Comparison of ENCODE assay signal across 17 cellular contexts in the genomic region with DNA sequence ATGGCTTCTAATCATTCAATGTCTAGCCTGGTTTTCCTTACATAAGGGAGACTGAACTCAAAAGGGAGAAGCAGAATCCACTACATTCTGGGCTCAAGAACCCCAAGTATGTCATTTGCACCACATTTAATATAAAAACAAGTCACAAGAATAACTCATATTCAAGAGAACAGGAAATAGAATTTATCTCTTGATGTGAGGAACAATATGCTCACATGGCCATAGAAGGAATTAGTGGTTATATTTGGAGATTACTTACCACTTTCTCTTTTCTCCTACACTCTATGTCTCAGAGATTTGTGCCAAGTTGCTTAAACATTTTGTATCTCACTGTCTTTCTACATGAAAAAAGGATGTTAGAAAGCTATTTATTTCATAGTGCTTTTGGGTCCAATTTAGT.
DNase-seq lines count a peak whose midpoint lies in the region; FAIRE-seq and TF ChIP-seq lines count a peak whose summit lies in the region.
"Had no signal": no experiment of that assay in that cellular context is flagged by ENCODE, and none has a peak within 500 bp of the region (broad histone marks: within the 10 kb centered on the region; RNA-seq: fewer than 3 reads in every experiment).

No MANE protein-coding gene starts in this region.

- no peak overlapping the region for H3K4me3 ChIP-seq in A673 (ENCODE audit: low read depth, low read length, poor library complexity, severe bottlenecking)
- no peak overlapping the region for H3K4me3 ChIP-seq in astrocyte (ENCODE audit: insufficient read depth, low read depth, low read length)
- H3K4me3 ChIP-seq: GM23338 had no signal

- no peaks in the 10 kb centered on the region for H3K9me3 Mint-ChIP-seq in astrocyte (ENCODE audit: unreplicated experiment)
- H3K9me3 Mint-ChIP-seq: GM23338, H9 had no signal

- H4K20me1 ChIP-seq in astrocyte (ENCODE audit: insufficient read depth, low read length) = no peaks in the 10 kb centered on the region

- H3K4me2 ChIP-seq in astrocyte (ENCODE audit: low read length) = no peak overlapping the region
- H3K4me2 ChIP-seq: GM23338 had no signal

- intact Hi-C loops in A673 (cut with micrococcal nuclease; ENCODE audit: unreplicated experiment) = no loop called here

- H3K36me3 ChIP-seq in A673 (ENCODE audit: insufficient read depth, low read length, poor library complexity, severe bottlenecking) = no peaks in the 10 kb centered on the region
- no peaks in the 10 kb centered on the region for H3K36me3 ChIP-seq in astrocyte (ENCODE audit: insufficient read depth, low read length)

- no TSS peak for BruUV-seq in A673 (replicated peaks; lab: Mats Ljungman, UMichigan)

- POLR2A ChIA-PET in A673 (lab: Charles Lee; ENCODE audit: low non-redundant PET) = no interaction called here

- H3K79me2 ChIP-seq in astrocyte (ENCODE audit: insufficient read depth, low read length) = no peaks in the 10 kb centered on the region

- H3K4me3 Mint-ChIP-seq in astrocyte (ENCODE audit: unreplicated experiment) = no peak overlapping the region
- H3K4me3 Mint-ChIP-seq: CD4-positive, alpha-beta T cell; GM23338; H9 had no signal

- no peak for DNase-seq in A673 (ENCODE audit: low spot score)
- DNase-seq in astrocyte (ENCODE audit: low read depth) = no peak
- peak; percentile 55 for DNase-seq in inferior parietal cortex (ENCODE audit: extremely low spot score)
- DNase-seq in superior temporal gyrus (ENCODE audit: extremely low spot score) = peak; percentile 67
- DNase-seq in erythroblast (lab: John Stamatoyannopoulos, UW) = no peak
- no peak for DNase-seq in stimulated activated CD4-positive, alpha-beta T cell treated with anti-CD3 and anti-CD28 coated beads, Interleukin-12 subunit alpha, Interleukin-12 subunit beta, amount 100 ng/mL, for 4 hours
- no peak for DNase-seq in NCI-H1436 (lab: John Stamatoyannopoulos, UW)
- DNase-seq: 8988T; ACHN; C1 segment of cervical spinal cord; Calu3; CD4-positive, alpha-beta T cell; DMS 273 treated with DMSO at 0.1 percent for 48 hours; DMS79; H9 had no signal

- no peak overlapping the region for H2AFZ ChIP-seq in astrocyte (ENCODE audit: low read depth, low read length)

- H3K27ac Mint-ChIP-seq in astrocyte (ENCODE audit: unreplicated experiment) = peak overlapping the region; percentile 65
- H3K27ac Mint-ChIP-seq: CD4-positive, alpha-beta T cell had no signal

- H3K4me1 ChIP-seq in A673 (ENCODE audit: insufficient read depth, low read length, poor library complexity, severe bottlenecking) (no peaks in the 10 kb centered on the region), astrocyte (ENCODE audit: insufficient read depth, low read length) (no peaks in the 10 kb centered on the region)

- H3K27ac ChIP-seq in A673 (ENCODE audit: low read depth, low read length, poor library complexity, severe bottlenecking) (peak overlapping the region; percentile 20), astrocyte (ENCODE audit: low read depth, low read length) (no peak overlapping the region)

- TF ChIP-seq CTCF in A673 (conservative IDR thresholded peaks at IDR 0.05; ENCODE audit: low read depth, low read length) = no peak
- TF ChIP-seq CTCF in astrocyte (IDR thresholded peaks at IDR 0.05; ENCODE audit: insufficient read depth, low read depth, low read length) = no peak

- no peaks in the 10 kb centered on the region for H3K27me3 Mint-ChIP-seq in astrocyte (ENCODE audit: low read depth, unreplicated experiment)
- H3K27me3 Mint-ChIP-seq: CD4-positive, alpha-beta T cell had no signal

- no peaks in the 10 kb centered on the region for H3K4me1 Mint-ChIP-seq in astrocyte (ENCODE audit: low read depth, unreplicated experiment)

- CTCF ChIA-PET in A673 (lab: Charles Lee) = no interaction called here

- no peaks in the 10 kb centered on the region for H3K36me3 Mint-ChIP-seq in astrocyte (ENCODE audit: low read depth, unreplicated experiment)

- TF ChIP-seq POLR2A in erythroblast (IDR thresholded peaks at IDR 0.05; ENCODE audit: low read length) = no peak

- no peaks in the 10 kb centered on the region for H3K27me3 ChIP-seq in A673 (replicated peaks; ENCODE audit: insufficient read depth, low read depth, low read length, poor library complexity)
- H3K27me3 ChIP-seq in astrocyte (ENCODE audit: insufficient read depth, low read length) = no peaks in the 10 kb centered on the region

- H3K9ac ChIP-seq in astrocyte (ENCODE audit: low read length) = no peak overlapping the region

- H3K9me3 ChIP-seq in A673 (ENCODE audit: low read depth, low read length, poor library complexity, severe bottlenecking) (no peaks in the 10 kb centered on the region), astrocyte (ENCODE audit: insufficient read depth, low read depth, low read length) (no peaks in the 10 kb centered on the region)

- FAIRE-seq in astrocyte (lab: Jason Lieb, UNC) = no peak
- FAIRE-seq: GM12891 had no signal

Comparison
In these comparisons a context has a peak if more than half of its experiments do, and no peak if none do; other contexts are left out.
1. DNase-seq: peak in inferior parietal cortex (single experiment) and superior temporal gyrus (single experiment); none in A673 (single experiment), astrocyte (single experiment), erythroblast (0 of 2), stimulated activated CD4-positive, alpha-beta T cell treated with anti-CD3 and anti-CD28 coated beads, Interleukin-12 subunit alpha, Interleukin-12 subunit beta, amount 100 ng/mL, for 4 hours (single experiment) and NCI-H1436 (single experiment).